18 cellular contexts compared by ENCODE assay signal in the genomic region with DNA sequence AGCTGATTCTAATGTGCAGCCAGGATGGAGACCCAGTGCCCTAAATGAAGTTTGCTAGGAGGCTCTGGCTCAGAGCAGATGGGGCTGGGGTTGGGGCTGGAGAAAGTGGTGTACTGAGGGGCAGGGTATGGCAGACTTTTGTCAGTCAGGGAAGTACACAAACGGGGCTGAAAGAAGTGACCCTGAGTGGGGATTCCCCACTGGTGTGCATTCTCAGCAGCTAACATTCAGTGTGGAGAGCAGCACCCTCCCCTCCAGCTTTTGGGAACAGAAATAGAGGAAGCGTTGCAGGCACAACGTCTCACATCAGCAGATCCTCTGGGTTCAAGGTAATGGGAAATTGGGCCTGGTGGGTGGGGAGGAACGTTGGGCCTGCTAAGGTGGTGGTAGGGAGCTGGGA.
DNase-seq lines count a peak whose midpoint lies in the region; ATAC-seq and TF ChIP-seq lines count a peak whose summit lies in the region.
"Had no signal": no experiment of that assay in that cellular context is flagged by ENCODE, and none has a peak within 500 bp of the region (broad histone marks: within the 10 kb centered on the region; RNA-seq: fewer than 3 reads in every experiment).

No MANE protein-coding gene starts in this region.

- H3K9me3 ChIP-seq in gastroesophageal sphincter: no peaks in the 10 kb centered on the region
- H3K9me3 ChIP-seq: HAP-1, heart left ventricle had no signal

- TF ChIP-seq CTCF in GM12865 (IDR thresholded peaks at IDR 0.05; ENCODE audit: insufficient read depth, low read depth, low read length, missing control alignments) (no peak), gastroesophageal sphincter (IDR thresholded peaks at IDR 0.05) (no peak)

- H3K36me3 ChIP-seq in gastroesophageal sphincter: no peaks in the 10 kb centered on the region
- H3K36me3 ChIP-seq: HAP-1, heart left ventricle had no signal

- no peaks in the 10 kb centered on the region for H3K27me3 ChIP-seq in gastroesophageal sphincter

- H3K27ac ChIP-seq in gastroesophageal sphincter: no peak overlapping the region
- H3K27ac ChIP-seq: heart left ventricle had no signal

- WGBS in gastroesophageal sphincter (ENCODE audit: low coverage in 1 of 2), 2 donors: 48 to 51% methylated on average over 2 to 4 of the region's 4 CpGs

- peak; percentile 66 for DNase-seq in GM12865 (ENCODE audit: low read depth)
- DNase-seq in D341Med (ENCODE audit: low spot score): no peak
- DNase-seq in activated naive CD4-positive, alpha-beta T cell (lab: John Stamatoyannopoulos, UW): no peak
- DNase-seq in effector CD4-positive, alpha-beta T cell: no peak
- DNase-seq: ACHN; activated CD8-positive, alpha-beta memory T cell treated with anti-CD3 and anti-CD28 coated beads for 24 hours; activated naive CD4-positive, alpha-beta T cell treated with anti-CD3 and anti-CD28 coated beads, Interleukin-2, amount 10 ng/mL, durations not matched to agents 7 days and 5 days; caudate nucleus; heart left ventricle; NCI-H1092 treated with DMSO at 0.1 percent for 48 hours; NCI-H446 treated with DMSO at 0.1 percent for 48 hours; T-helper 9 cell; trophoblast cell had no signal

- peak; percentile 56 for ATAC-seq in GM19395 (IDR thresholded peaks at IDR 0.05; ENCODE audit: unreplicated experiment)
- ATAC-seq in HG02623 (IDR thresholded peaks at IDR 0.05; ENCODE audit: unreplicated experiment): peak; percentile 43
- peak; percentile 54 for ATAC-seq in HG03432 (IDR thresholded peaks at IDR 0.05; ENCODE audit: unreplicated experiment)
- no peak for ATAC-seq in gastroesophageal sphincter
- ATAC-seq: heart left ventricle had no signal

- H3K4me1 ChIP-seq in gastroesophageal sphincter: no peaks in the 10 kb centered on the region
- H3K4me1 ChIP-seq: HAP-1, heart left ventricle had no signal

- H3K4me3 ChIP-seq in GM12865 (ENCODE audit: low read depth, low read length) (peak overlapping the region; percentile 39), gastroesophageal sphincter (no peak overlapping the region)
- H3K4me3 ChIP-seq: HAP-1, heart left ventricle had no signal

- no peak for TF ChIP-seq POLR2A in gastroesophageal sphincter (IDR thresholded peaks at IDR 0.05)

- TF ChIP-seq EP300 in gastroesophageal sphincter (IDR thresholded peaks at IDR 0.05): no peak
